In genomic region chr16:70437017-70437581, GRCh38 we compare ENCODE assay signal across 7 cellular contexts.
DNase-seq lines count a peak whose midpoint lies in the region; ATAC-seq and TF ChIP-seq lines count a peak whose summit lies in the region.

No MANE protein-coding gene starts in this region.

- H3K4me1 ChIP-seq in parathyroid adenoma: peaks cover 51% of the 10 kb centered on the region

- H2AFZ ChIP-seq in parathyroid adenoma: peak overlapping the region; percentile 69

- H3K4me3 ChIP-seq in GM12875 (ENCODE audit: low read depth, low read length) (peak overlapping the region; percentile 95), parathyroid adenoma (ENCODE audit: low read depth, low read length) (peak overlapping the region; percentile 17)

- peak overlapping the region; percentile 80 for H3K27ac ChIP-seq in parathyroid adenoma

- H3K36me3 ChIP-seq in parathyroid adenoma (ENCODE audit: control insufficient read depth, insufficient read depth, low read length): no peaks in the 10 kb centered on the region

- H3K79me2 ChIP-seq in parathyroid adenoma: peaks cover 5% of the 10 kb centered on the region

- no peak for ATAC-seq in HG02610 (IDR thresholded peaks at IDR 0.05; ENCODE audit: unreplicated experiment)
- no peak for ATAC-seq in GM18861 (IDR thresholded peaks at IDR 0.05; ENCODE audit: unreplicated experiment)

- H3K4me2 ChIP-seq in parathyroid adenoma (ENCODE audit: low read length): peak overlapping the region; percentile 91

- H3K9me3 ChIP-seq in parathyroid adenoma (ENCODE audit: control insufficient read depth, low read length): no peaks in the 10 kb centered on the region

- no peak for TF ChIP-seq CTCF in GM12875 (IDR thresholded peaks at IDR 0.05; ENCODE audit: borderline replicate concordance, insufficient read depth, low read depth, low read length)
- TF ChIP-seq CTCF in parathyroid adenoma (IDR thresholded peaks at IDR 0.05): no peak

- H3K9ac ChIP-seq in parathyroid adenoma: no peak overlapping the region

- peak; percentile 96 for DNase-seq in NCI-H82 (lab: John Stamatoyannopoulos, UW)
- DNase-seq in ecto neural progenitor cell (ENCODE audit: low spot score): peak; percentile 72
- no peak for DNase-seq in activated CD4-positive, CD25-positive, alpha-beta regulatory T cell (lab: John Stamatoyannopoulos, UW)

- H3K27me3 ChIP-seq in parathyroid adenoma (ENCODE audit: control insufficient read depth, insufficient read depth, low read length): no peaks in the 10 kb centered on the region

Comparison
In these comparisons a context has a peak if more than half of its experiments do, and no peak if none do; other contexts are left out.
1. DNase-seq: peak in NCI-H82 (single experiment) and ecto neural progenitor cell (single experiment); none in activated CD4-positive, CD25-positive, alpha-beta regulatory T cell (0 of 4).